ENCODE assay signal across 16 cellular contexts in genomic region chr16:51880776-51881175, GRCh38.
DNase-seq lines count a peak whose midpoint lies in the region; ATAC-seq, FAIRE-seq and TF ChIP-seq lines count a peak whose summit lies in the region.
"Had no signal": no experiment of that assay in that cellular context is flagged by ENCODE, and none has a peak within 500 bp of the region (broad histone marks: within the 10 kb centered on the region; RNA-seq: fewer than 3 reads in every experiment).

No MANE protein-coding gene starts in this region.

- H2BK5ac ChIP-seq in trophoblast cell (ENCODE audit: low read depth, low read length, poor library complexity): no peak overlapping the region

- H2AFZ ChIP-seq in trophoblast cell (ENCODE audit: insufficient read depth, low read length, poor library complexity): no peak overlapping the region

- ATAC-seq in activated T-helper 17 cell treated with anti-CD3 and anti-CD28 coated beads, Interleukin-2, amount 50 U/mL, for 72 hours (replicated peaks): no peak
- ATAC-seq in HG02678 (IDR thresholded peaks at IDR 0.05; ENCODE audit: unreplicated experiment): no peak
- ATAC-seq: lower lobe of right lung had no signal

- in situ Hi-C loops in astrocyte of the spinal cord (cut with HindIII; ENCODE audit: low sequenced_read_pairs): no loop called here

- H2AK5ac ChIP-seq in trophoblast cell (ENCODE audit: low read length): no peak overlapping the region

- no peak overlapping the region for H3K4me3 Mint-ChIP-seq in activated T-helper 17 cell treated with anti-CD3 and anti-CD28 coated beads, Interleukin-2, amount 50 U/mL, for 72 hours
- H3K4me3 Mint-ChIP-seq: activated CD4-positive, alpha-beta T cell treated with anti-CD3 and anti-CD28 coated beads, Interleukin-2, amount 10 ng/mL, durations not matched to agents 7 days and 5 days; stimulated activated naive CD8-positive, alpha-beta T cell treated with anti-CD3 and anti-CD28 coated beads, Interleukin-15, Interleukin-2, amounts not matched to agents 100 ng/mL and 50 ng/mL, for 24 hours had no signal

- no peak overlapping the region for H4K8ac ChIP-seq in trophoblast cell (ENCODE audit: low read depth, low read length)

- no peaks in the 10 kb centered on the region for H3K79me1 ChIP-seq in trophoblast cell (ENCODE audit: low read length)

- peaks cover 5% of the 10 kb centered on the region for H3K9me3 Mint-ChIP-seq in activated T-helper 17 cell treated with anti-CD3 and anti-CD28 coated beads, Interleukin-2, amount 50 U/mL, for 72 hours
- H3K9me3 Mint-ChIP-seq: activated CD4-positive, alpha-beta T cell treated with anti-CD3 and anti-CD28 coated beads, Interleukin-2, amount 10 ng/mL, durations not matched to agents 7 days and 5 days had no signal

- H3K4me1 ChIP-seq in trophoblast cell (ENCODE audit: control insufficient read depth in 1 of 2, insufficient read depth in 2 of 2, low read length in 2 of 2): no peaks in the 10 kb centered on the region

- H3K14ac ChIP-seq in trophoblast cell (ENCODE audit: low read length): no peak overlapping the region

- H2BK12ac ChIP-seq in trophoblast cell (ENCODE audit: low read length): no peak overlapping the region

- H3K4me3 ChIP-seq in astrocyte of the spinal cord (ENCODE audit: low read depth, low read length) (no peak overlapping the region), kidney epithelial cell (ENCODE audit: low read depth, low read length) (no peak overlapping the region), trophoblast cell (ENCODE audit: low read depth, low read length) (no peak overlapping the region)
- H3K4me3 ChIP-seq: lower lobe of right lung, ovary had no signal

- no peak overlapping the region for H3K9ac ChIP-seq in trophoblast cell (ENCODE audit: low read length)

- H4K12ac ChIP-seq in trophoblast cell (ENCODE audit: low read depth, low read length): no peak overlapping the region

- no peak overlapping the region for H3K4ac ChIP-seq in trophoblast cell (ENCODE audit: low read depth, low read length)

- no peak for FAIRE-seq in H54 (lab: Jason Lieb, UNC)
- FAIRE-seq: A204.1 had no signal

- no peak overlapping the region for H3K27ac ChIP-seq in trophoblast cell (ENCODE audit: low read depth, low read length)
- H3K27ac ChIP-seq: lower lobe of right lung, ovary had no signal

- H3K27me3 ChIP-seq in kidney epithelial cell (ENCODE audit: control insufficient read depth, insufficient read depth, low read length): no peaks in the 10 kb centered on the region
- no peaks in the 10 kb centered on the region for H3K27me3 ChIP-seq in trophoblast cell (ENCODE audit: insufficient read depth, low read length)
- H3K27me3 ChIP-seq: ovary had no signal

- no peak overlapping the region for H4K91ac ChIP-seq in trophoblast cell (ENCODE audit: low read depth, low read length)

- no peak overlapping the region for H3K27ac Mint-ChIP-seq in activated T-helper 17 cell treated with anti-CD3 and anti-CD28 coated beads, Interleukin-2, amount 50 U/mL, for 72 hours
- H3K27ac Mint-ChIP-seq: activated CD4-positive, alpha-beta T cell treated with anti-CD3 and anti-CD28 coated beads, Interleukin-2, amount 10 ng/mL, durations not matched to agents 7 days and 5 days; IgD-negative memory B cell; stimulated activated naive CD8-positive, alpha-beta T cell treated with anti-CD3 and anti-CD28 coated beads, Interleukin-15, Interleukin-2, amounts not matched to agents 100 ng/mL and 50 ng/mL, for 24 hours had no signal

- no peaks in the 10 kb centered on the region for H3K79me2 ChIP-seq in trophoblast cell (ENCODE audit: control insufficient read depth, insufficient read depth, low read length, poor library complexity)

- no peaks in the 10 kb centered on the region for H3K36me3 Mint-ChIP-seq in activated T-helper 17 cell treated with anti-CD3 and anti-CD28 coated beads, Interleukin-2, amount 50 U/mL, for 72 hours (ENCODE audit: low read depth)
- H3K36me3 Mint-ChIP-seq: IgD-negative memory B cell had no signal

- H3K9me3 ChIP-seq in trophoblast cell (ENCODE audit: insufficient read depth, low read depth, low read length): no peaks in the 10 kb centered on the region
- H3K9me3 ChIP-seq: lower lobe of right lung, ovary had no signal

- no CpG with 5 or more reads among the region's 4 CpGs for WGBS in trophoblast cell (ENCODE audit: extremely low coverage, insufficient coverage, insufficient read length)

- no peak for TF ChIP-seq POLR2A in H54 (IDR thresholded peaks at IDR 0.05; ENCODE audit: low read depth, low read length)

- H3K18ac ChIP-seq in trophoblast cell (ENCODE audit: low read length): no peak overlapping the region

- no peaks in the 10 kb centered on the region for H3K4me1 Mint-ChIP-seq in activated T-helper 17 cell treated with anti-CD3 and anti-CD28 coated beads, Interleukin-2, amount 50 U/mL, for 72 hours
- H3K4me1 Mint-ChIP-seq: activated CD4-positive, alpha-beta T cell treated with anti-CD3 and anti-CD28 coated beads, Interleukin-2, amount 10 ng/mL, durations not matched to agents 7 days and 5 days; IgD-negative memory B cell had no signal

- no peak for TF ChIP-seq CTCF in astrocyte of the spinal cord (IDR thresholded peaks at IDR 0.05; ENCODE audit: low read depth, low read length)
- no peak for TF ChIP-seq CTCF in kidney epithelial cell (IDR thresholded peaks at IDR 0.05; ENCODE audit: insufficient read depth, low read length, poor library complexity, severe bottlenecking)

- no peak overlapping the region for H3K4me2 ChIP-seq in trophoblast cell (ENCODE audit: low read length)

- no peak overlapping the region for H2BK120ac ChIP-seq in trophoblast cell (ENCODE audit: insufficient read depth, low read length, poor library complexity)

- H3K27me3 Mint-ChIP-seq in activated T-helper 17 cell treated with anti-CD3 and anti-CD28 coated beads, Interleukin-2, amount 50 U/mL, for 72 hours: no peaks in the 10 kb centered on the region
- H3K27me3 Mint-ChIP-seq: activated CD4-positive, alpha-beta T cell treated with anti-CD3 and anti-CD28 coated beads, Interleukin-2, amount 10 ng/mL, durations not matched to agents 7 days and 5 days; IgD-negative memory B cell; stimulated activated naive CD8-positive, alpha-beta T cell treated with anti-CD3 and anti-CD28 coated beads, Interleukin-15, Interleukin-2, amounts not matched to agents 100 ng/mL and 50 ng/mL, for 24 hours had no signal

- no peak overlapping the region for H3K23ac ChIP-seq in trophoblast cell (ENCODE audit: low read length)

- peak; percentile 93 for DNase-seq in A172 (ENCODE audit: low spot score)
- peak; percentile 10 for DNase-seq in H54 (ENCODE audit: insufficient read length, low spot score)
- DNase-seq in astrocyte of the spinal cord (ENCODE audit: low read depth, low spot score): peak; percentile 75
- DNase-seq in kidney epithelial cell (ENCODE audit: low read depth): peak; percentile 12
- DNase-seq in trophoblast cell: no peak
- DNase-seq in SHP77 treated with DMSO at 0.1 percent for 48 hours (lab: John Stamatoyannopoulos, UW): no peak
- DNase-seq: activated CD4-positive, alpha-beta T cell treated with anti-CD3 and anti-CD28 coated beads, Interleukin-2, amount 10 ng/mL, durations not matched to agents 7 days and 5 days; activated effector memory CD4-positive, alpha-beta T cell treated with anti-CD3 and anti-CD28 coated beads, Interleukin-2, amount 50 U/mL, for 16 hours; lower lobe of right lung; NCI-H1694; ovary had no signal

- H3K36me3 ChIP-seq in kidney epithelial cell (ENCODE audit: control insufficient read depth, insufficient read depth, low read length): no peaks in the 10 kb centered on the region
- no peaks in the 10 kb centered on the region for H3K36me3 ChIP-seq in trophoblast cell (ENCODE audit: control insufficient read depth in 1 of 2, insufficient read depth in 2 of 2, low read length in 2 of 2)
- H3K36me3 ChIP-seq: lower lobe of right lung, ovary had no signal

Comparison
In these comparisons a context has a peak if more than half of its experiments do, and no peak if none do; other contexts are left out.
1. DNase-seq: peak in A172 (single experiment), H54 (single experiment), astrocyte of the spinal cord (single experiment) and kidney epithelial cell (single experiment); none in trophoblast cell (0 of 2) and SHP77 treated with DMSO at 0.1 percent for 48 hours (single experiment).